ENCODE assay signal across 39 cellular contexts in the genomic region with DNA sequence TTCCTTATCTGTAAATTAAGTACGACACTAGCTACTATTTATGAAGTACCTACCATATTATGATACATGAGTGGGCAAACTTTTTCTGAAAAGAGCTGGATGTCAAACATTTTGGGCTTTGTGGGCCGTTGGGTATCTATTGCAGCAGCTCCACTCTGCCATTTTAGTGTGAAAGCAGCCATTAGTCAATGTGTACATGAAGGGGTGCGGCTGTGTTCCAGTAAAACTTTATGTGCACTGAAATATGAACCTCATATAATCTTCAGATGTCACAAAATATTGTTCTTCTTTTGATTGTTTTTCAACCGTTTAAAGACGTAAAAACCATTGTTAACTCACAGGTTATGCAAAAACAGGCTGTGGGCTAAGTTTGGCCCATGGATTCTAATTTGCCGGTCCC.
"Had no signal": no experiment of that assay in that cellular context is flagged by ENCODE, and none has a peak within 500 bp of the region (broad histone marks: within the 10 kb centered on the region; RNA-seq: fewer than 3 reads in every experiment).

No MANE protein-coding gene starts in this region.

- H3K36me3 ChIP-seq: ascending aorta, cardiac muscle cell, WERI-Rb-1 had no signal

- H3K9me3 Mint-ChIP-seq: activated CD4-positive, alpha-beta memory T cell treated with anti-CD3 and anti-CD28 coated beads, Interleukin-2, amount 10 ng/mL, durations not matched to agents 7 days and 5 days; activated CD4-positive, alpha-beta T cell treated with anti-CD3 and anti-CD28 coated beads, Interleukin-2, amount 10 ng/mL, durations not matched to agents 7 days and 5 days; activated naive CD4-positive, alpha-beta T cell treated with anti-CD3 and anti-CD28 coated beads, Interleukin-2, amount 10 ng/mL, durations not matched to agents 7 days and 5 days; activated naive CD4-positive, alpha-beta T cell treated with anti-CD3 and anti-CD28 coated beads, Interleukin-2, amount 50 U/mL, for 24 hours; activated naive CD8-positive, alpha-beta T cell treated with anti-CD3 and anti-CD28 coated beads, Interleukin-2, amount 10 ng/mL, durations not matched to agents 7 days and 5 days; activated naive CD8-positive, alpha-beta T cell treated with anti-CD3 and anti-CD28 coated beads, Interleukin-2, amount 50 U/mL, for 24 hours; activated T-cell treated with anti-CD3 and anti-CD28 coated beads, Interleukin-2, amount 50 U/mL, for 24 hours; activated T-helper 2 cell treated with anti-CD3 and anti-CD28 coated beads, Interferon-gamma antibody, Interleukin-2, Interleukin-4, amounts not matched to agents 10 μg/mL and 5 μg/mL and 100 μg/mL, durations not matched to agents 14 hours and 24 hours and 36 hours; central memory CD8-positive, alpha-beta T cell; T-helper 1 cell treated with Interleukin-12 subunit alpha and Interleukin-12 subunit beta and Interleukin-4 antibody, amounts not matched to agents 30 μg/mL and 1 μg/mL, for 36 hours; T-helper 2 cell treated with Interferon-gamma antibody and Interleukin-4, amounts not matched to agents 5 μg/mL and 100 μg/mL, for 36 hours; WTC11 had no signal

- H3K9me3 ChIP-seq: ascending aorta had no signal

- H3K4me3 Mint-ChIP-seq: activated CD4-positive, alpha-beta memory T cell treated with anti-CD3 and anti-CD28 coated beads, Interleukin-2, amount 10 ng/mL, durations not matched to agents 7 days and 5 days; activated CD4-positive, alpha-beta T cell treated with anti-CD3 and anti-CD28 coated beads for 36 hours; activated CD4-positive, alpha-beta T cell treated with anti-CD3 and anti-CD28 coated beads, Interleukin-2, amount 10 ng/mL, durations not matched to agents 7 days and 5 days; activated CD8-positive, alpha-beta memory T cell treated with anti-CD3 and anti-CD28 coated beads, Interleukin-2, amount 10 ng/mL, durations not matched to agents 7 days and 5 days; activated CD8-positive, alpha-beta T cell treated with anti-CD3 and anti-CD28 coated beads, Interleukin-2, amount 10 ng/mL, durations not matched to agents 7 days and 5 days; activated naive CD4-positive, alpha-beta T cell treated with anti-CD3 and anti-CD28 coated beads, Interleukin-2, amount 10 ng/mL, durations not matched to agents 7 days and 5 days; activated naive CD4-positive, alpha-beta T cell treated with anti-CD3 and anti-CD28 coated beads, Interleukin-2, amount 50 U/mL, for 24 hours; activated naive CD8-positive, alpha-beta T cell; activated naive CD8-positive, alpha-beta T cell treated with anti-CD3 and anti-CD28 coated beads, Interleukin-2, amount 10 ng/mL, durations not matched to agents 7 days and 5 days; activated naive CD8-positive, alpha-beta T cell treated with anti-CD3 and anti-CD28 coated beads, Interleukin-2, amount 50 U/mL, for 24 hours; activated T-cell treated with anti-CD3 and anti-CD28 coated beads, Interleukin-2, amount 50 U/mL, for 24 hours; brain; central memory CD8-positive, alpha-beta T cell; T-helper 1 cell treated with Interleukin-12 subunit alpha and Interleukin-12 subunit beta and Interleukin-4 antibody, amounts not matched to agents 30 μg/mL and 1 μg/mL, for 36 hours; T-helper 2 cell treated with Interferon-gamma antibody and Interleukin-4, amounts not matched to agents 5 μg/mL and 100 μg/mL, for 36 hours; WTC11 had no signal

- DNase-seq: activated CD4-positive, alpha-beta memory T cell treated with anti-CD3 and anti-CD28 coated beads, Interleukin-2, amount 10 ng/mL, durations not matched to agents 7 days and 5 days; activated CD4-positive, alpha-beta T cell treated with anti-CD3 and anti-CD28 coated beads for 1 hour; activated CD4-positive, alpha-beta T cell treated with anti-CD3 and anti-CD28 coated beads for 36 hours; activated CD4-positive, alpha-beta T cell treated with anti-CD3 and anti-CD28 coated beads for 48 hours; activated CD4-positive, alpha-beta T cell treated with anti-CD3 and anti-CD28 coated beads, Interleukin-2, amount 10 ng/mL, durations not matched to agents 7 days and 5 days; activated CD4-positive, alpha-beta T cell treated with anti-CD3 and anti-CD28 coated beads, Interleukin-2, amount 50 U/mL, for 48 hours; activated CD4-positive, CD25-positive, alpha-beta regulatory T cell; activated CD8-positive, alpha-beta memory T cell treated with anti-CD3 and anti-CD28 coated beads for 24 hours; activated CD8-positive, alpha-beta memory T cell treated with anti-CD3 and anti-CD28 coated beads, Interleukin-2, amount 10 ng/mL, durations not matched to agents 7 days and 5 days; activated CD8-positive, alpha-beta memory T cell treated with anti-CD3 and anti-CD28 coated beads, Interleukin-2, amount 50 U/mL, for 48 hours; activated CD8-positive, alpha-beta T cell treated with anti-CD3 and anti-CD28 coated beads, Interleukin-2, amount 10 ng/mL, durations not matched to agents 7 days and 5 days; activated effector memory CD4-positive, alpha-beta T cell treated with Interleukin-2 at 50 U/mL for 16 hours; activated gamma-delta T cell; activated naive CD4-positive, alpha-beta T cell treated with anti-CD3 and anti-CD28 coated beads, Interleukin-2, amount 10 ng/mL, durations not matched to agents 7 days and 5 days; activated naive CD4-positive, alpha-beta T cell treated with Interleukin-2 at 50 U/mL for 16 hours; activated naive CD8-positive, alpha-beta T cell treated with anti-CD3 and anti-CD28 coated beads, Interleukin-2, amount 10 ng/mL, durations not matched to agents 7 days and 5 days; activated naive CD8-positive, alpha-beta T cell treated with anti-CD3 and anti-CD28 coated beads, Interleukin-2, amount 50 U/mL, for 24 hours; activated T-cell treated with anti-CD3 and anti-CD28 coated beads, Interleukin-2, amount 50 U/mL, for 24 hours; activated T-cell treated with anti-CD3 and anti-CD28 coated beads, Interleukin-2, amount 50 U/mL, for 48 hours; amygdala; anterior cingulate cortex; caudate nucleus; cerebellar nuclear complex; T-helper 1 cell; T-helper 2 cell; T-helper 9 cell; WERI-Rb-1 had no signal

- H3K4me3 ChIP-seq: ascending aorta, cardiac muscle cell had no signal

- ATAC-seq: activated CD4-positive, alpha-beta T cell treated with anti-CD3 and anti-CD28 coated beads for 36 hours; activated CD4-positive, CD25-positive, alpha-beta regulatory T cell treated with anti-CD3 and anti-CD28 coated beads, Interleukin-2, amount 50 U/mL, for 24 hours; activated CD8-positive, alpha-beta memory T cell treated with anti-CD3 and anti-CD28 coated beads, Interleukin-2, amount 10 ng/mL, durations not matched to agents 7 days and 5 days; activated CD8-positive, alpha-beta T cell treated with anti-CD3 and anti-CD28 coated beads, Interleukin-2, amount 10 ng/mL, durations not matched to agents 7 days and 5 days; activated naive CD8-positive, alpha-beta T cell treated with anti-CD3 and anti-CD28 coated beads, Interleukin-2, amount 50 U/mL, for 24 hours; WTC11 had no signal

- H3K27ac ChIP-seq: ascending aorta, cardiac muscle cell, WERI-Rb-1 had no signal

- FAIRE-seq: bronchial epithelial cell had no signal

- H3K27ac Mint-ChIP-seq: activated CD4-positive, alpha-beta memory T cell treated with anti-CD3 and anti-CD28 coated beads, Interleukin-2, amount 10 ng/mL, durations not matched to agents 7 days and 5 days; activated CD4-positive, alpha-beta T cell treated with anti-CD3 and anti-CD28 coated beads for 36 hours; activated CD8-positive, alpha-beta memory T cell treated with anti-CD3 and anti-CD28 coated beads, Interleukin-2, amount 10 ng/mL, durations not matched to agents 7 days and 5 days; activated CD8-positive, alpha-beta T cell treated with anti-CD3 and anti-CD28 coated beads, Interleukin-2, amount 10 ng/mL, durations not matched to agents 7 days and 5 days; activated naive CD4-positive, alpha-beta T cell treated with anti-CD3 and anti-CD28 coated beads, Interleukin-2, amount 10 ng/mL, durations not matched to agents 7 days and 5 days; activated naive CD8-positive, alpha-beta T cell; activated naive CD8-positive, alpha-beta T cell treated with anti-CD3 and anti-CD28 coated beads, Interleukin-2, amount 50 U/mL, for 24 hours; activated T-cell treated with anti-CD3 and anti-CD28 coated beads, Interleukin-2, amount 50 U/mL, for 24 hours; activated T-helper 2 cell treated with anti-CD3 and anti-CD28 coated beads, Interferon-gamma antibody, Interleukin-2, Interleukin-4, amounts not matched to agents 10 μg/mL and 5 μg/mL and 100 μg/mL, durations not matched to agents 14 hours and 24 hours and 36 hours; brain; T-helper 1 cell treated with Interleukin-12 subunit alpha and Interleukin-12 subunit beta and Interleukin-4 antibody, amounts not matched to agents 30 μg/mL and 1 μg/mL, for 36 hours; T-helper 2 cell treated with Interferon-gamma antibody and Interleukin-4, amounts not matched to agents 5 μg/mL and 100 μg/mL, for 36 hours; WTC11 had no signal

- H3K27me3 ChIP-seq: ascending aorta, cardiac muscle cell had no signal

- H3K27me3 Mint-ChIP-seq: activated CD4-positive, alpha-beta memory T cell treated with anti-CD3 and anti-CD28 coated beads, Interleukin-2, amount 10 ng/mL, durations not matched to agents 7 days and 5 days; activated CD4-positive, alpha-beta T cell treated with anti-CD3 and anti-CD28 coated beads for 36 hours; activated CD4-positive, alpha-beta T cell treated with anti-CD3 and anti-CD28 coated beads, Interleukin-2, amount 10 ng/mL, durations not matched to agents 7 days and 5 days; activated CD8-positive, alpha-beta memory T cell treated with anti-CD3 and anti-CD28 coated beads, Interleukin-2, amount 10 ng/mL, durations not matched to agents 7 days and 5 days; activated naive CD4-positive, alpha-beta T cell treated with anti-CD3 and anti-CD28 coated beads, Interleukin-2, amount 10 ng/mL, durations not matched to agents 7 days and 5 days; activated naive CD4-positive, alpha-beta T cell treated with anti-CD3 and anti-CD28 coated beads, Interleukin-2, amount 50 U/mL, for 24 hours; activated naive CD8-positive, alpha-beta T cell; activated naive CD8-positive, alpha-beta T cell treated with anti-CD3 and anti-CD28 coated beads, Interleukin-2, amount 10 ng/mL, durations not matched to agents 7 days and 5 days; activated naive CD8-positive, alpha-beta T cell treated with anti-CD3 and anti-CD28 coated beads, Interleukin-2, amount 50 U/mL, for 24 hours; central memory CD8-positive, alpha-beta T cell had no signal

- H3K4me1 ChIP-seq: ascending aorta had no signal

- H3K4me1 Mint-ChIP-seq: brain; central memory CD8-positive, alpha-beta T cell had no signal
